Comparison of ENCODE assay signal across 16 cellular contexts in the genomic region with DNA sequence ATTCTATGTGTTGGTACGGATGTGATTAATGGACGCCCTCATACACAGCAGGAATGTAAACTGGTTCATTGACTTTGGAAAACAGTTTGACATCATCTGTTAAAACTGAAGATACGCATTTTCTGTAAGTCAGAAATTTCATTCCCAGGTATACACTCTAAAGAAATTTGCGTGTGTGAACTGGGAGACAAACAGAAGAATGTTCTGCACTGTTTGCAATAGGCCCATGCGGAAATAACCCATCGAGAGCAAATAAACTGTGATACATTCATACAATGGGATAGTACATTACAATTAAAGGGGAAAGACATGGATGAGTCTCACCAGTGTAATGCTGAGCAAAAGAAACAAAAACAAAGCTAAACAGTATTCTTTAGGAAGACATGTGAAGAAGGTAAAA. TPM values are rescaled to one million over a fixed set of nuclear protein-coding genes. Genes with fewer than 3 reads are reported as not detected.
DNase-seq lines count a peak whose midpoint lies in the region; ATAC-seq, FAIRE-seq and TF ChIP-seq lines count a peak whose summit lies in the region.
"Had no signal": no experiment of that assay in that cellular context is flagged by ENCODE, and none has a peak within 500 bp of the region (broad histone marks: within the 10 kb centered on the region; RNA-seq: fewer than 3 reads in every experiment).

No MANE protein-coding gene starts in this region.

- no peaks in the 10 kb centered on the region for H3K4me1 ChIP-seq in keratinocyte (ENCODE audit: control insufficient read depth, extremely low read depth, insufficient read depth, low read length)

- H3K4me3 ChIP-seq in keratinocyte (ENCODE audit: control insufficient read depth in 2 of 3, extremely low read depth in 1 of 3, insufficient read depth in 2 of 3, low read depth in 1 of 3, low read length in 3 of 3): no peak overlapping the region
- H3K4me3 ChIP-seq: GM23248 had no signal

- H3K9me3 ChIP-seq in keratinocyte (ENCODE audit: control insufficient read depth, low read depth, low read length): no peaks in the 10 kb centered on the region

- H4K20me1 ChIP-seq in keratinocyte (ENCODE audit: control insufficient read depth, extremely low read depth, insufficient read depth, low read length): no peaks in the 10 kb centered on the region

- no peaks in the 10 kb centered on the region for H3K79me2 ChIP-seq in keratinocyte (ENCODE audit: control insufficient read depth, insufficient read depth, low read length)

- dilution Hi-C loops in keratinocyte (cut with MboI; ENCODE audit: extremely low pct_ligation_motif_present, low sequenced_read_pairs): no loop called here

- H2AFZ ChIP-seq in keratinocyte (ENCODE audit: control insufficient read depth, low read length): no peak overlapping the region
- H2AFZ ChIP-seq: GM23248 had no signal

- no peaks in the 10 kb centered on the region for H3K27me3 ChIP-seq in keratinocyte (ENCODE audit: control insufficient read depth, extremely low read depth, insufficient read depth, low read length)

- H3K27ac ChIP-seq in keratinocyte (ENCODE audit: control insufficient read depth, insufficient read depth, low read length): no peak overlapping the region
- H3K27ac ChIP-seq: GM23248 had no signal

- TF ChIP-seq CTCF in keratinocyte (optimal IDR thresholded peaks at IDR 0.05 in 1 of 3, IDR thresholded peaks at IDR 0.05 in 1 of 3, conservative IDR thresholded peaks at IDR 0.05 in 1 of 3; ENCODE audit: extremely low read depth in 1 of 3, insufficient read depth in 2 of 3, low read length in 3 of 3): no peak

- DNase-seq in GM18507 (ENCODE audit: extremely low spot score, insufficient read length, low read depth) (no peak), NCI-H146 treated with DMSO at 0.1 percent for 48 hours (lab: John Stamatoyannopoulos, UW; ENCODE audit: unreplicated experiment) (peak; percentile 40), keratinocyte (ENCODE audit: low read depth, low spot score) (no peak), NCI-H2107 (lab: John Stamatoyannopoulos, UW) (no peak), GM19239 (ENCODE audit: insufficient read length, low spot score) (no peak)
- DNase-seq: CD8-positive, alpha-beta T cell; COR-L47; DMS53; GF-D8; GM23248; KG1 had no signal

- peaks cover 6 to 7% of the 10 kb centered on the region in 2 experiments for H3K36me3 ChIP-seq in keratinocyte (ENCODE audit: control insufficient read depth in 2 of 2, extremely low read depth in 1 of 2, insufficient read depth in 2 of 2, low read length in 2 of 2)

- H3K9me1 ChIP-seq in keratinocyte (ENCODE audit: control insufficient read depth, extremely low read depth, insufficient read depth, low read length): no peaks in the 10 kb centered on the region

- H3K4me2 ChIP-seq in keratinocyte (ENCODE audit: control insufficient read depth, extremely low read depth, insufficient read depth, low read depth, low read length): no peak overlapping the region

- FAIRE-seq in GM18507 (lab: Jason Lieb, UNC): peak; percentile 39
- peak; percentile 55 for FAIRE-seq in keratinocyte (lab: Jason Lieb, UNC)
- no peak for FAIRE-seq in GM19239 (lab: Jason Lieb, UNC)
- FAIRE-seq: H54 had no signal

- no peak overlapping the region for H3K9ac ChIP-seq in keratinocyte (ENCODE audit: control insufficient read depth, extremely low read depth, insufficient read depth, low read length)
- H3K9ac ChIP-seq: GM23248 had no signal

- ATAC-seq in GM18498 (IDR thresholded peaks at IDR 0.05; ENCODE audit: unreplicated experiment) (no peak), GM18511 (IDR thresholded peaks at IDR 0.05; ENCODE audit: unreplicated experiment) (no peak)
- ATAC-seq: CD8-positive, alpha-beta T cell; HCT116 had no signal

RNA-seq across cellular contexts. Expression of a gene that starts 30.5 kb away (rescaled TPM):
- polyA plus RNA-seq in keratinocyte: 20.4 to 27.2 TPM (median 20.5 TPM) in 3 replicates
- polyA plus RNA-seq in keratinocyte (2011; ENCODE audit: low read depth): 13.3 TPM
- 9.6 and 18.5 TPM in 2 replicates for polyA plus RNA-seq in keratinocyte (2011; cell fraction: cytosol; rRNA removed)
- 15.4 and 17.2 TPM in 2 replicates for polyA plus RNA-seq in keratinocyte (2011; cell fraction: nucleus; rRNA removed)
- 8.1 and 12.9 TPM in 2 replicates for polyA plus RNA-seq in keratinocyte (2012; ENCODE audit: low replicate concordance)
- polyA minus RNA-seq in keratinocyte: 13.9 to 32.8 TPM (median 31.6 TPM) in 3 replicates
- 8.4 TPM for polyA minus RNA-seq in keratinocyte (2011; cell fraction: cytosol; rRNA and poly(A)+ RNA removed)
- polyA minus RNA-seq in keratinocyte (2011; cell fraction: nucleus; rRNA and poly(A)+ RNA removed): 16.4 and 34.3 TPM in 2 replicates

RNA-seq across cellular contexts. Expression of a gene that starts 30.7 kb away (rescaled TPM):
- polyA plus RNA-seq in keratinocyte: 1.9 to 17.4 TPM (median 9.3 TPM) in 3 replicates
- polyA plus RNA-seq in keratinocyte (2011; ENCODE audit: low read depth): 0.07 TPM
- 2.1 and 4.4 TPM in 2 replicates for polyA plus RNA-seq in keratinocyte (2011; cell fraction: cytosol; rRNA removed)
- polyA plus RNA-seq in keratinocyte (2011; cell fraction: nucleus; rRNA removed): 3.2 and 3.9 TPM in 2 replicates
- 0.14 and 6.4 TPM in 2 replicates for polyA plus RNA-seq in keratinocyte (2012; ENCODE audit: low replicate concordance)
- 2.4 to 14.0 TPM (median 13.4 TPM) in 3 replicates for polyA minus RNA-seq in keratinocyte
- 2.9 TPM for polyA minus RNA-seq in keratinocyte (2011; cell fraction: cytosol; rRNA and poly(A)+ RNA removed)
- polyA minus RNA-seq in keratinocyte (2011; cell fraction: nucleus; rRNA and poly(A)+ RNA removed): 1.3 and 4.7 TPM in 2 replicates
- polyA plus RNA-seq: CD14-positive monocyte had no signal
